ENCODE assay signal across 11 cellular contexts in genomic region chr6:106591111-106591825, GRCh38. TPM values are rescaled to one million over a fixed set of nuclear protein-coding genes. Genes with fewer than 3 reads are reported as not detected.
DNase-seq lines count a peak whose midpoint lies in the region; ATAC-seq and TF ChIP-seq lines count a peak whose summit lies in the region.
"Had no signal": no experiment of that assay in that cellular context is flagged by ENCODE, and none has a peak within 500 bp of the region (broad histone marks: within the 10 kb centered on the region; RNA-seq: fewer than 3 reads in every experiment).

No MANE protein-coding gene starts in this region.

- no peak for DNase-seq in left ventricle myocardium superior
- no peak for DNase-seq in heart left ventricle
- peak; percentile 81 for DNase-seq in amniotic epithelial cell (ENCODE audit: low read depth)
- peak; percentile 84 for DNase-seq in foreskin melanocyte
- no peak for DNase-seq in tibial artery
- no peak for DNase-seq in NCI-H2029 (lab: John Stamatoyannopoulos, UW)
- DNase-seq in activated T-cell treated with anti-CD3 and anti-CD28 coated beads, Interleukin-2, amount 50 U/mL, for 72 hours, result no peak
- no peak for DNase-seq in putamen (ENCODE audit: low spot score)
- DNase-seq: 8988T, esophagus squamous epithelium, NCI-H187 had no signal

- H3K27ac Mint-ChIP-seq in activated T-cell treated with anti-CD3 and anti-CD28 coated beads, Interleukin-2, amount 50 U/mL, for 72 hours, result no peak overlapping the region

- TF ChIP-seq CTCF in heart left ventricle (IDR thresholded peaks at IDR 0.05) (no peak), tibial artery (IDR thresholded peaks at IDR 0.05) (no peak)

- H3K9me3 ChIP-seq in heart left ventricle (no peaks in the 10 kb centered on the region), tibial artery (no peaks in the 10 kb centered on the region)
- H3K9me3 ChIP-seq: esophagus squamous epithelium had no signal

- peaks cover 0 to 43% (median 11%) of the 10 kb centered on the region in 9 donors for H3K36me3 ChIP-seq in heart left ventricle
- H3K36me3 ChIP-seq in tibial artery, result peaks cover 0 to 7% (median 6%) of the 10 kb centered on the region in 3 donors

- WGBS in heart left ventricle, 4 donors, result 90 to 95% (median 94%) methylated on average over 3 of the region's 3 CpGs

- H3K4me3 ChIP-seq in heart left ventricle, result no peak overlapping the region
- no peak overlapping the region for H3K4me3 ChIP-seq in tibial artery
- H3K4me3 ChIP-seq: esophagus squamous epithelium had no signal

- peaks cover 0 to 8% (median 0%) of the 10 kb centered on the region in 12 donors for H3K4me1 ChIP-seq in heart left ventricle
- peaks cover 0 to 23% (median 9%) of the 10 kb centered on the region in 4 donors for H3K4me1 ChIP-seq in tibial artery
- H3K4me1 ChIP-seq: esophagus squamous epithelium had no signal

- TF ChIP-seq POLR2A in heart left ventricle (IDR thresholded peaks at IDR 0.05), result no peak

- H3K4me3 Mint-ChIP-seq in activated T-cell treated with anti-CD3 and anti-CD28 coated beads, Interleukin-2, amount 50 U/mL, for 72 hours, result no peak overlapping the region

- no peaks in the 10 kb centered on the region for H3K36me3 Mint-ChIP-seq in activated T-cell treated with anti-CD3 and anti-CD28 coated beads, Interleukin-2, amount 50 U/mL, for 72 hours (ENCODE audit: insufficient read depth in 2 of 2)

- no peaks in the 10 kb centered on the region for H3K27me3 ChIP-seq in heart left ventricle
- H3K27me3 ChIP-seq in tibial artery, result no peaks in the 10 kb centered on the region
- H3K27me3 ChIP-seq: esophagus squamous epithelium had no signal

- peaks cover 12% of the 10 kb centered on the region for H3K4me1 Mint-ChIP-seq in activated T-cell treated with anti-CD3 and anti-CD28 coated beads, Interleukin-2, amount 50 U/mL, for 72 hours (ENCODE audit: low read depth)

- no peaks in the 10 kb centered on the region for H3K9me3 Mint-ChIP-seq in activated T-cell treated with anti-CD3 and anti-CD28 coated beads, Interleukin-2, amount 50 U/mL, for 72 hours

- intact Hi-C loops in left ventricle myocardium superior (cut with micrococcal nuclease), result no loop called here
- intact Hi-C loops in heart left ventricle (cut with DNase I), result no loop called here
- intact Hi-C loops in tibial artery (cut with DNase I; ENCODE audit: low total_unique reads), result no loop called here

- H3K27ac ChIP-seq in heart left ventricle (no peak overlapping the region), tibial artery (peak overlapping the region; percentile 24 to 47)
- H3K27ac ChIP-seq: esophagus squamous epithelium had no signal

- no peaks in the 10 kb centered on the region for H3K27me3 Mint-ChIP-seq in activated T-cell treated with anti-CD3 and anti-CD28 coated beads, Interleukin-2, amount 50 U/mL, for 72 hours (ENCODE audit: low read depth)

- peak; percentile 32 for ATAC-seq in left ventricle myocardium superior
- ATAC-seq in heart left ventricle, result no peak
- no peak for ATAC-seq in activated T-cell treated with anti-CD3 and anti-CD28 coated beads, Interleukin-2, amount 50 U/mL, for 72 hours (replicated peaks in 1 of 2)

RNA-seq across cellular contexts. Expression of gene RTN4IP1, which starts 38.0 kb away (rescaled TPM):
- total RNA-seq in left ventricle myocardium superior (19.2 TPM), heart left ventricle (10 to 100 TPM in 8 of 9 donors, 1 to 10 TPM in 1; 6.9 to 21.8 (median 13.6) TPM)
- polyA plus RNA-seq in heart left ventricle, result 10 to 100 TPM; 11.8 to 23.3 TPM
- 10 to 100 TPM in 1 of 2 donors, 1 to 10 TPM in 1; 7.3 to 10.3 TPM for total RNA-seq in activated T-cell treated with anti-CD3 and anti-CD28 coated beads, Interleukin-2, amount 50 U/mL, for 72 hours

RNA-seq across cellular contexts. Expression of gene QRSL1, which starts 38.1 kb away (rescaled TPM):
- 21.2 TPM for total RNA-seq in left ventricle myocardium superior
- total RNA-seq in heart left ventricle, result 10 to 100 TPM in 7 of 9 donors, 1 to 10 TPM in 2; 8.6 to 18.9 (median 14.4) TPM
- polyA plus RNA-seq in heart left ventricle, result 10 to 100 TPM; 11.2 to 15.2 TPM
- total RNA-seq in activated T-cell treated with anti-CD3 and anti-CD28 coated beads, Interleukin-2, amount 50 U/mL, for 72 hours, result 10 to 100 TPM; 19.5 to 19.8 TPM

Comparison
In these comparisons a context has a peak if more than half of its experiments do, and no peak if none do; other contexts are left out.
1. DNase-seq: peak in amniotic epithelial cell (single experiment) and foreskin melanocyte (single experiment); none in left ventricle myocardium superior (single experiment), heart left ventricle (0 of 5), tibial artery (0 of 2), NCI-H2029 (single experiment), activated T-cell treated with anti-CD3 and anti-CD28 coated beads, Interleukin-2, amount 50 U/mL, for 72 hours (0 of 2) and putamen (single experiment).
2. H3K27ac ChIP-seq: peak in tibial artery (2 of 2); none in heart left ventricle (0 of 12).